1 cellular context compared by ENCODE assay signal in genomic region chr18:31493171-31493570, GRCh38.
TF ChIP-seq lines count a peak whose summit lies in the region.

No MANE protein-coding gene starts in this region.

TF ChIP-seq in GM12878, 131 proteins besides CTCF, POLR2A, EP300 and RAD21 (continued from another document):
- no peak for TF ChIP-seq CUX1 (IDR thresholded peaks at IDR 0.05; ENCODE audit: insufficient replicate concordance, low read depth, low read length)
- no peak for TF ChIP-seq ZSCAN29 (IDR thresholded peaks at IDR 0.05)
